Comparison of ENCODE assay signal across 22 cellular contexts in the genomic region with DNA sequence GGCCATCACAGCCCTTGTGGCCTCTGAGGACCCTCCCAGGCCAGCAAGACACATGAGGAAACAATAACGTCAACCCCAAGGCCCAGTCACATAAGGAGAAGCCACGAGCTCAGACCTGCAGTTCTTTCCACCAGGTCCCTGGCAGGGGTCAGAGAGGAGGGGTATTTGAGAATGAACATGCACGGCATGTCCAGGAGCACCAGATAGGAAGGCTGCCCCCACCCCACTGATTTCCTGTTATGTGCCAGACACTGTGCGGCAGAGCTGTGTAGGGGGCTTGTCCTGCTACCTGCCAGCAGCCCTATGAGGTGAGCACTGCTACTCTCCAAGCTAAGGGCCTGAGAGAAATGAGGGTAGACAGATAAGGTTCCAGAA. TPM values are rescaled to one million over a fixed set of nuclear protein-coding genes. Genes with fewer than 3 reads are reported as not detected.
A peak's percentile ranks its signal among the peaks of the same experiment; 100 is the strongest.
DNase-seq lines count a peak whose midpoint lies in the region; ATAC-seq and TF ChIP-seq lines count a peak whose summit lies in the region.
"Had no signal": no experiment of that assay in that cellular context is flagged by ENCODE, and none has a peak within 500 bp of the region (broad histone marks: within the 10 kb centered on the region; RNA-seq: fewer than 3 reads in every experiment).

No MANE protein-coding gene starts in this region.

- 84 to 88% methylated on average over 4 of the region's 4 CpGs for WGBS in testis, 2 donors

- CTCF ChIA-PET in activated naive CD4-positive, alpha-beta T cell treated with anti-CD3 and anti-CD28 coated beads for 36 hours (lab: Charles Lee) = interaction anchor here (0.8 kb wide), 1 partner anchor 53 kb away, joined by 5 read pairs; no protein-coding TSS in a partner anchor
- CTCF ChIA-PET in activated CD8-positive, alpha-beta T cell treated with anti-CD3 and anti-CD28 coated beads, Interleukin-2, amount 10 ng/mL, durations not matched to agents 7 days and 5 days (lab: Charles Lee) = interaction anchor here (0.8 to 1.4 kb wide), 2 partner anchors 41 to 167 kb away, joined by 3 to 4 read pairs; no protein-coding TSS in a partner anchor

- no peak overlapping the region for H3K4me3 ChIP-seq in testis
- H3K4me3 ChIP-seq: esophagus muscularis mucosa, left ventricle myocardium inferior, psoas muscle had no signal

- no peak for TF ChIP-seq POLR2A in testis (IDR thresholded peaks at IDR 0.05)

- no peaks in the 10 kb centered on the region for H3K9me3 ChIP-seq in testis
- H3K9me3 ChIP-seq: esophagus muscularis mucosa, left ventricle myocardium inferior, psoas muscle had no signal

- POLR2A ChIA-PET in activated CD8-positive, alpha-beta T cell treated with anti-CD3 and anti-CD28 coated beads, Interleukin-2, amount 10 ng/mL, durations not matched to agents 7 days and 5 days (lab: Charles Lee) = interaction anchor here (0.5 kb wide), 1 partner anchor 27 kb away, joined by 4 read pairs; no protein-coding TSS in a partner anchor

- H3K4me3 Mint-ChIP-seq in activated naive CD4-positive, alpha-beta T cell treated with anti-CD3 and anti-CD28 coated beads, Interleukin-2, amount 50 U/mL, for 24 hours = peak overlapping the region; percentile 15
- H3K4me3 Mint-ChIP-seq in activated naive CD4-positive, alpha-beta T cell treated with anti-CD3 and anti-CD28 coated beads for 36 hours = no peak overlapping the region
- H3K4me3 Mint-ChIP-seq in activated CD8-positive, alpha-beta T cell treated with anti-CD3 and anti-CD28 coated beads, Interleukin-2, amount 10 ng/mL, durations not matched to agents 7 days and 5 days = no peak overlapping the region
- H3K4me3 Mint-ChIP-seq in mesothelial cell of epicardium = no peak overlapping the region
- peak overlapping the region; percentile 39 for H3K4me3 Mint-ChIP-seq in stimulated activated effector memory CD8-positive, alpha-beta T cell treated with anti-CD3 and anti-CD28 coated beads, Interleukin-12 subunit alpha, Interleukin-12 subunit beta, amount 100 ng/mL, for 72 hours
- H3K4me3 Mint-ChIP-seq: brain; IgD-negative memory B cell; T-helper 2 cell treated with Interferon-gamma antibody and Interleukin-4, amounts not matched to agents 5 μg/mL and 100 μg/mL, for 36 hours; WTC11 had no signal

- peaks cover 5% of the 10 kb centered on the region for H3K4me1 ChIP-seq in testis

- H3K27me3 Mint-ChIP-seq in activated naive CD4-positive, alpha-beta T cell treated with anti-CD3 and anti-CD28 coated beads, Interleukin-2, amount 50 U/mL, for 24 hours = no peaks in the 10 kb centered on the region
- no peaks in the 10 kb centered on the region for H3K27me3 Mint-ChIP-seq in activated naive CD4-positive, alpha-beta T cell treated with anti-CD3 and anti-CD28 coated beads for 36 hours (ENCODE audit: low read depth)
- peaks cover 2% of the 10 kb centered on the region for H3K27me3 Mint-ChIP-seq in activated CD8-positive, alpha-beta T cell treated with anti-CD3 and anti-CD28 coated beads, Interleukin-2, amount 10 ng/mL, durations not matched to agents 7 days and 5 days (ENCODE audit: low read depth)
- H3K27me3 Mint-ChIP-seq in mesothelial cell of epicardium (ENCODE audit: low read depth) = no peaks in the 10 kb centered on the region

- H3K36me3 ChIP-seq in testis (ENCODE audit: low read depth, missing control alignments) = no peaks in the 10 kb centered on the region
- H3K36me3 ChIP-seq: esophagus muscularis mucosa, left ventricle myocardium inferior had no signal

- no peaks in the 10 kb centered on the region for H3K27me3 ChIP-seq in testis
- H3K27me3 ChIP-seq: esophagus muscularis mucosa had no signal

- H3K36me3 Mint-ChIP-seq in activated naive CD4-positive, alpha-beta T cell treated with anti-CD3 and anti-CD28 coated beads, Interleukin-2, amount 50 U/mL, for 24 hours = no peaks in the 10 kb centered on the region
- H3K36me3 Mint-ChIP-seq in activated naive CD4-positive, alpha-beta T cell treated with anti-CD3 and anti-CD28 coated beads for 36 hours (ENCODE audit: low read depth) = no peaks in the 10 kb centered on the region
- no peaks in the 10 kb centered on the region for H3K36me3 Mint-ChIP-seq in activated CD8-positive, alpha-beta T cell treated with anti-CD3 and anti-CD28 coated beads, Interleukin-2, amount 10 ng/mL, durations not matched to agents 7 days and 5 days (ENCODE audit: low read depth)
- H3K36me3 Mint-ChIP-seq in mesothelial cell of epicardium = no peaks in the 10 kb centered on the region
- H3K36me3 Mint-ChIP-seq in stimulated activated effector memory CD8-positive, alpha-beta T cell treated with anti-CD3 and anti-CD28 coated beads, Interleukin-12 subunit alpha, Interleukin-12 subunit beta, amount 100 ng/mL, for 72 hours = peaks cover 14% of the 10 kb centered on the region
- H3K36me3 Mint-ChIP-seq: brain, WTC11 had no signal

- ATAC-seq in activated CD8-positive, alpha-beta T cell treated with anti-CD3 and anti-CD28 coated beads, Interleukin-2, amount 10 ng/mL, durations not matched to agents 7 days and 5 days = no peak
- ATAC-seq in stimulated activated effector memory CD8-positive, alpha-beta T cell treated with anti-CD3 and anti-CD28 coated beads, Interleukin-12 subunit alpha, Interleukin-12 subunit beta, amount 100 ng/mL, for 72 hours = no peak
- ATAC-seq in GM18520 (IDR thresholded peaks at IDR 0.05; ENCODE audit: unreplicated experiment) = no peak
- ATAC-seq: psoas muscle, SK-N-SH treated with all-trans-retinoic acid at 6 μM for 48 hours, WTC11 had no signal

- no peaks in the 10 kb centered on the region for H3K9me3 Mint-ChIP-seq in activated naive CD4-positive, alpha-beta T cell treated with anti-CD3 and anti-CD28 coated beads, Interleukin-2, amount 50 U/mL, for 24 hours
- H3K9me3 Mint-ChIP-seq in activated naive CD4-positive, alpha-beta T cell treated with anti-CD3 and anti-CD28 coated beads for 36 hours = no peaks in the 10 kb centered on the region
- no peaks in the 10 kb centered on the region for H3K9me3 Mint-ChIP-seq in activated CD8-positive, alpha-beta T cell treated with anti-CD3 and anti-CD28 coated beads, Interleukin-2, amount 10 ng/mL, durations not matched to agents 7 days and 5 days (ENCODE audit: insufficient read depth)
- no peaks in the 10 kb centered on the region for H3K9me3 Mint-ChIP-seq in mesothelial cell of epicardium
- no peaks in the 10 kb centered on the region for H3K9me3 Mint-ChIP-seq in stimulated activated effector memory CD8-positive, alpha-beta T cell treated with anti-CD3 and anti-CD28 coated beads, Interleukin-12 subunit alpha, Interleukin-12 subunit beta, amount 100 ng/mL, for 72 hours
- H3K9me3 Mint-ChIP-seq: brain; IgD-negative memory B cell; T-helper 2 cell treated with Interferon-gamma antibody and Interleukin-4, amounts not matched to agents 5 μg/mL and 100 μg/mL, for 36 hours; WTC11 had no signal

- no peak for TF ChIP-seq CTCF in mesothelial cell of epicardium (IDR thresholded peaks at IDR 0.05; ENCODE audit: unreplicated experiment)
- no peak for TF ChIP-seq CTCF in GM20000 (IDR thresholded peaks at IDR 0.05; ENCODE audit: extremely low read depth, missing control alignments)
- TF ChIP-seq CTCF in testis (IDR thresholded peaks at IDR 0.05) = no peak

- peaks cover 35% of the 10 kb centered on the region for H3K4me1 Mint-ChIP-seq in activated naive CD4-positive, alpha-beta T cell treated with anti-CD3 and anti-CD28 coated beads, Interleukin-2, amount 50 U/mL, for 24 hours
- H3K4me1 Mint-ChIP-seq in activated naive CD4-positive, alpha-beta T cell treated with anti-CD3 and anti-CD28 coated beads for 36 hours (ENCODE audit: low read depth) = peaks cover 29% of the 10 kb centered on the region
- peaks cover 29% of the 10 kb centered on the region for H3K4me1 Mint-ChIP-seq in activated CD8-positive, alpha-beta T cell treated with anti-CD3 and anti-CD28 coated beads, Interleukin-2, amount 10 ng/mL, durations not matched to agents 7 days and 5 days (ENCODE audit: low read depth)
- H3K4me1 Mint-ChIP-seq in mesothelial cell of epicardium = peaks cover 45% of the 10 kb centered on the region
- peaks cover 53% of the 10 kb centered on the region for H3K4me1 Mint-ChIP-seq in stimulated activated effector memory CD8-positive, alpha-beta T cell treated with anti-CD3 and anti-CD28 coated beads, Interleukin-12 subunit alpha, Interleukin-12 subunit beta, amount 100 ng/mL, for 72 hours

- H3K27ac Mint-ChIP-seq in activated naive CD4-positive, alpha-beta T cell treated with anti-CD3 and anti-CD28 coated beads, Interleukin-2, amount 50 U/mL, for 24 hours = peak overlapping the region; percentile 73
- H3K27ac Mint-ChIP-seq in activated naive CD4-positive, alpha-beta T cell treated with anti-CD3 and anti-CD28 coated beads for 36 hours = no peak overlapping the region
- peak overlapping the region; percentile 26 for H3K27ac Mint-ChIP-seq in activated CD8-positive, alpha-beta T cell treated with anti-CD3 and anti-CD28 coated beads, Interleukin-2, amount 10 ng/mL, durations not matched to agents 7 days and 5 days
- peak overlapping the region; percentile 74 for H3K27ac Mint-ChIP-seq in mesothelial cell of epicardium
- H3K27ac Mint-ChIP-seq in stimulated activated effector memory CD8-positive, alpha-beta T cell treated with anti-CD3 and anti-CD28 coated beads, Interleukin-12 subunit alpha, Interleukin-12 subunit beta, amount 100 ng/mL, for 72 hours = peak overlapping the region; percentile 81
- H3K27ac Mint-ChIP-seq: IgD-negative memory B cell; T-helper 2 cell treated with Interferon-gamma antibody and Interleukin-4, amounts not matched to agents 5 μg/mL and 100 μg/mL, for 36 hours; WTC11 had no signal

- H3K27ac ChIP-seq in testis = no peak overlapping the region
- H3K27ac ChIP-seq: esophagus muscularis mucosa, left ventricle myocardium inferior, psoas muscle, RWPE1 had no signal

- intact Hi-C loops in activated naive CD4-positive, alpha-beta T cell treated with anti-CD3 and anti-CD28 coated beads for 36 hours (cut with micrococcal nuclease) = no loop called here
- intact Hi-C loops in testis (cut with DNase I; ENCODE audit: low total_unique reads) = no loop called here

- DNase-seq in activated naive CD4-positive, alpha-beta T cell treated with anti-CD3 and anti-CD28 coated beads for 36 hours = no peak
- no peak for DNase-seq in activated CD8-positive, alpha-beta T cell treated with anti-CD3 and anti-CD28 coated beads, Interleukin-2, amount 10 ng/mL, durations not matched to agents 7 days and 5 days
- DNase-seq in mesothelial cell of epicardium (ENCODE audit: low spot score in 2 of 2, unreplicated experiment in 2 of 2) (no peak), GM20000 (ENCODE audit: low spot score) (no peak), testis (no peak)
- DNase-seq in stimulated activated effector memory CD8-positive, alpha-beta T cell treated with anti-CD3 and anti-CD28 coated beads, Interleukin-12 subunit alpha, Interleukin-12 subunit beta, amount 100 ng/mL, for 72 hours (ENCODE audit: low spot score in 2 of 2) = no peak
- DNase-seq: 8988T; activated CD4-positive, alpha-beta T cell treated with anti-CD3 and anti-CD28 coated beads, Interleukin-2, amount 50 U/mL, for 4 hours; hippocampal formation; left ventricle myocardium inferior; NCI-H2227 treated with DMSO at 0.1 percent for 48 hours; NCI-H748 treated with DMSO at 0.1 percent for 48 hours had no signal

RNA-seq across cellular contexts. Expression of a gene that starts 40.7 kb away (rescaled TPM):
- total RNA-seq in activated naive CD4-positive, alpha-beta T cell treated with anti-CD3 and anti-CD28 coated beads for 36 hours = 10 to 100 TPM; 15.6 to 18.3 TPM
- 10 to 100 TPM; 39.9 to 40.6 TPM for total RNA-seq in activated CD8-positive, alpha-beta T cell treated with anti-CD3 and anti-CD28 coated beads, Interleukin-2, amount 10 ng/mL, durations not matched to agents 7 days and 5 days
- total RNA-seq in mesothelial cell of epicardium (166 to 173 TPM (median 170 TPM) in 3 replicates), testis (10 to 100 TPM; 18.8 to 22.0 TPM)
- polyA plus RNA-seq in testis (ENCODE audit: insufficient read depth, low read depth, low replicate concordance) = 15.2 TPM

Comparison
In these comparisons a context has a peak if more than half of its experiments do, and no peak if none do; other contexts are left out.
1. H3K4me3 Mint-ChIP-seq: peak in activated naive CD4-positive, alpha-beta T cell treated with anti-CD3 and anti-CD28 coated beads, Interleukin-2, amount 50 U/mL, for 24 hours (single experiment) and stimulated activated effector memory CD8-positive, alpha-beta T cell treated with anti-CD3 and anti-CD28 coated beads, Interleukin-12 subunit alpha, Interleukin-12 subunit beta, amount 100 ng/mL, for 72 hours (single experiment); none in activated naive CD4-positive, alpha-beta T cell treated with anti-CD3 and anti-CD28 coated beads for 36 hours (single experiment), activated CD8-positive, alpha-beta T cell treated with anti-CD3 and anti-CD28 coated beads, Interleukin-2, amount 10 ng/mL, durations not matched to agents 7 days and 5 days (single experiment) and mesothelial cell of epicardium (single experiment).